Comparison of ENCODE assay signal across 33 cellular contexts in genomic region chr12:18888062-18888461, GRCh38.
DNase-seq lines count a peak whose midpoint lies in the region; ATAC-seq, FAIRE-seq and TF ChIP-seq lines count a peak whose summit lies in the region.
"Had no signal": no experiment of that assay in that cellular context is flagged by ENCODE, and none has a peak within 500 bp of the region (broad histone marks: within the 10 kb centered on the region; RNA-seq: fewer than 3 reads in every experiment).

No MANE protein-coding gene starts in this region.

- H2BK20ac ChIP-seq in H1 (ENCODE audit: low read length) = no peak overlapping the region

- POLR2A ChIA-PET in H1 (lab: Charles Lee; ENCODE audit: partially characterized antibody) = no interaction called here
- POLR2A ChIA-PET in CD8-positive, alpha-beta memory T cell (lab: Charles Lee) = no interaction called here

- no peak overlapping the region for H4K5ac ChIP-seq in H1 (ENCODE audit: insufficient read length, low read depth, low read length)

- DNase-seq in Ammon's horn (ENCODE audit: low spot score) (peak; percentile 10), NCI-H2227 (lab: John Stamatoyannopoulos, UW; ENCODE audit: unreplicated experiment) (peak; percentile 73), H1 (ENCODE audit: low read depth in 1 of 2, low spot score in 2 of 2) (no peak), inferior parietal cortex (ENCODE audit: extremely low spot score) (no peak), hepatic stellate cell (ENCODE audit: low spot score) (no peak)
- DNase-seq in CD8-positive, alpha-beta memory T cell = no peak
- DNase-seq: ACHN; activated CD8-positive, alpha-beta T cell treated with anti-CD3 and anti-CD28 coated beads for 36 hours; activated naive CD4-positive, alpha-beta T cell treated with anti-CD3 and anti-CD28 coated beads, Interleukin-2, amount 50 U/mL, for 16 hours; amygdala; Calu3; caudate nucleus; DMS79 treated with DMSO at 0.1 percent for 48 hours; mammary epithelial cell; MV-4-11; NCI-H1694 treated with DMSO at 0.1 percent for 48 hours; NCI-H526; posterior cingulate gyrus; sigmoid colon; stimulated activated CD4-positive, alpha-beta T cell treated with anti-CD3 and anti-CD28 coated beads, Interleukin-4, amount 100 ng/mL, for 24 hours; substantia nigra; T-helper 1 cell; upper lobe of left lung had no signal

- H3K4ac ChIP-seq in H1 (replicated peaks; ENCODE audit: insufficient read length, low read depth, low read length) = no peak overlapping the region

- H3K36me3 ChIP-seq in H1 (ENCODE audit: control insufficient read depth in 2 of 4, insufficient read depth in 4 of 4, low read length in 3 of 4) (no peaks in the 10 kb centered on the region; a peak in 1 of 8 replicates), iPS-20b (ENCODE audit: insufficient read depth, low read depth, low read length) (no peaks in the 10 kb centered on the region)
- H3K36me3 ChIP-seq in CD8-positive, alpha-beta memory T cell (ENCODE audit: insufficient read depth, low read length) = no peaks in the 10 kb centered on the region
- H3K36me3 ChIP-seq: BLaER1 treated with 17β-estradiol and CSF1 and Interleukin-3, amounts not matched to agents 10 nM and 100 nM; sigmoid colon; upper lobe of left lung had no signal

- H3K9me3 ChIP-seq in H1 (ENCODE audit: insufficient read depth in 2 of 2, low read depth in 1 of 2, low read length in 1 of 2) = peaks cover 0 to 3% of the 10 kb centered on the region in 2 experiments; a peak in 2 of 4 replicates
- no peaks in the 10 kb centered on the region for H3K9me3 ChIP-seq in iPS-20b (ENCODE audit: insufficient read depth, low read depth, low read length)
- no peaks in the 10 kb centered on the region for H3K9me3 ChIP-seq in CD8-positive, alpha-beta memory T cell (ENCODE audit: low read length)
- H3K9me3 ChIP-seq: upper lobe of left lung had no signal

- H3K27me3 Mint-ChIP-seq in CD8-positive, alpha-beta memory T cell = no peaks in the 10 kb centered on the region
- H3K27me3 Mint-ChIP-seq: stimulated activated memory B cell treated with anti-CD40 and anti-IgM and Interleukin-4, amounts not matched to agents 10 μg/mL and 1 μg/mL and 100 μg/mL, for 72 hours had no signal

- peak overlapping the region in 1 of 2 experiments; percentile 8; a peak in 2 of 4 replicates for H3K4me2 ChIP-seq in H1 (ENCODE audit: insufficient read depth in 1 of 2, low read depth in 2 of 2, low read length in 2 of 2)
- H3K4me2 ChIP-seq: BLaER1 treated with 17β-estradiol and CSF1 and Interleukin-3, amounts not matched to agents 10 nM and 100 nM had no signal

- no peak overlapping the region for H3K27ac ChIP-seq in H1 (ENCODE audit: low read depth, low read length)
- peak overlapping the region; percentile 26 for H3K27ac ChIP-seq in iPS-20b (ENCODE audit: low read length)
- no peak overlapping the region for H3K27ac ChIP-seq in CD8-positive, alpha-beta memory T cell (ENCODE audit: low read depth, low read length)
- H3K27ac ChIP-seq: BLaER1 treated with 17β-estradiol and CSF1 and Interleukin-3, amounts not matched to agents 10 nM and 100 nM; upper lobe of left lung had no signal

- TF ChIP-seq RAD21 in H1 (IDR thresholded peaks at IDR 0.05 in 1 of 2, conservative IDR thresholded peaks at IDR 0.05 in 1 of 2; ENCODE audit: low read depth in 2 of 2, low read length in 2 of 2) = peak in 1 of 2 experiments; percentile 39; a peak in 2 of 4 replicates

- no peak overlapping the region for H3K56ac ChIP-seq in H1 (replicated peaks; ENCODE audit: insufficient read length, low read depth, low read length)

- H3K36me3 Mint-ChIP-seq in CD8-positive, alpha-beta memory T cell = no peaks in the 10 kb centered on the region
- H3K36me3 Mint-ChIP-seq: stimulated activated memory B cell treated with anti-CD40 and anti-IgM and Interleukin-4, amounts not matched to agents 10 μg/mL and 1 μg/mL and 100 μg/mL, for 72 hours had no signal

- no peak for TF ChIP-seq POLR2A in H1 (IDR thresholded peaks at IDR 0.05; ENCODE audit: control extremely low read depth in 1 of 2, low read depth in 2 of 2, low read length in 2 of 2)

- no peak overlapping the region for H2BK5ac ChIP-seq in H1 (ENCODE audit: low read depth, low read length)

- no peak overlapping the region for H2BK12ac ChIP-seq in H1 (ENCODE audit: low read depth, low read length)

- no peaks in the 10 kb centered on the region for H4K20me1 ChIP-seq in H1 (replicated peaks in 1 of 2; ENCODE audit: control insufficient read depth in 1 of 2, insufficient read depth in 2 of 2, low read length in 2 of 2)
- H4K20me1 ChIP-seq: BLaER1 treated with 17β-estradiol and CSF1 and Interleukin-3, amounts not matched to agents 10 nM and 100 nM had no signal

- H3K27ac Mint-ChIP-seq in CD8-positive, alpha-beta memory T cell = no peak overlapping the region
- H3K27ac Mint-ChIP-seq: activated CD8-positive, alpha-beta T cell treated with anti-CD3 and anti-CD28 coated beads for 36 hours; activated T-helper 17 cell treated with anti-CD3 and anti-CD28 coated beads, Interleukin-2, amount 50 U/mL, for 72 hours; endodermal cell; stimulated activated memory B cell treated with anti-CD40 and anti-IgM and Interleukin-4, amounts not matched to agents 10 μg/mL and 1 μg/mL and 100 μg/mL, for 72 hours had no signal

- no peaks in the 10 kb centered on the region for H3K23me2 ChIP-seq in H1 (ENCODE audit: low read depth, low read length)

- CTCF ChIA-PET in H1 (lab: Charles Lee; ENCODE audit: partially characterized antibody) = interaction anchor here (0.7 to 3.3 kb wide), 4 partner anchors 14 to 298 kb away, joined by 3 to 12 read pairs (median 5); no protein-coding TSS in a partner anchor
- CTCF ChIA-PET in CD8-positive, alpha-beta memory T cell (lab: Charles Lee) = no interaction called here

- no peaks in the 10 kb centered on the region for H3K79me1 ChIP-seq in H1 (ENCODE audit: low read depth, low read length)

- H3K4me3 ChIP-seq in H1 (ENCODE audit: extremely low read depth in 1 of 4, insufficient read depth in 2 of 4, low read depth in 3 of 4, low read length in 4 of 4) = no peak overlapping the region
- no peak overlapping the region; the same call in 1 of the 2 replicates for H3K4me3 ChIP-seq in iPS-20b (ENCODE audit: low read length)
- no peak overlapping the region for H3K4me3 ChIP-seq in CD8-positive, alpha-beta memory T cell (ENCODE audit: low read length)
- H3K4me3 ChIP-seq: BLaER1 treated with 17β-estradiol and CSF1 and Interleukin-3, amounts not matched to agents 10 nM and 100 nM; sigmoid colon; upper lobe of left lung had no signal

- H3K14ac ChIP-seq in H1 (ENCODE audit: insufficient read length) = no peak overlapping the region

- no peak overlapping the region for H4K8ac ChIP-seq in H1 (ENCODE audit: extremely low read depth, insufficient read depth, low read length)

- H3K4me1 ChIP-seq in H1 (replicated peaks in 1 of 4; ENCODE audit: control insufficient read depth in 3 of 4, insufficient read depth in 4 of 4, low read length in 3 of 4) (peaks cover 0 to 9% (median 4%) of the 10 kb centered on the region in 4 experiments; a peak in 5 of 7 replicates), iPS-20b (ENCODE audit: insufficient read depth, low read length) (peaks cover 20% of the 10 kb centered on the region; the same call in 1 of the 2 replicates)
- no peaks in the 10 kb centered on the region for H3K4me1 ChIP-seq in CD8-positive, alpha-beta memory T cell (ENCODE audit: insufficient read depth, low read length)
- H3K4me1 ChIP-seq: sigmoid colon, upper lobe of left lung had no signal

- no peak overlapping the region for H4K91ac ChIP-seq in H1 (replicated peaks; ENCODE audit: insufficient read length, low read length)

- H2AK5ac ChIP-seq in H1 (ENCODE audit: low read depth, low read length) = no peak overlapping the region

- no peak overlapping the region for H3K23ac ChIP-seq in H1 (ENCODE audit: insufficient read length)

- no peak overlapping the region for H2BK120ac ChIP-seq in H1 (replicated peaks; ENCODE audit: low read depth, low read length)

- H3K27me3 ChIP-seq in H1 (replicated peaks in 1 of 4; ENCODE audit: control insufficient read depth in 3 of 4, extremely low read depth in 1 of 4, insufficient read depth in 3 of 4, low read length in 3 of 4) (no peaks in the 10 kb centered on the region), iPS-20b (ENCODE audit: insufficient read depth, low read length) (no peaks in the 10 kb centered on the region)
- no peaks in the 10 kb centered on the region for H3K27me3 ChIP-seq in CD8-positive, alpha-beta memory T cell (ENCODE audit: insufficient read depth, low read length, poor library complexity, severe bottlenecking)
- H3K27me3 ChIP-seq: BLaER1 treated with 17β-estradiol and CSF1 and Interleukin-3, amounts not matched to agents 10 nM and 100 nM; sigmoid colon; upper lobe of left lung had no signal

- ATAC-seq in GM21619 (IDR thresholded peaks at IDR 0.05; ENCODE audit: unreplicated experiment) = no peak
- ATAC-seq: activated CD8-positive, alpha-beta T cell treated with anti-CD3 and anti-CD28 coated beads for 36 hours; activated T-helper 17 cell treated with anti-CD3 and anti-CD28 coated beads, Interleukin-2, amount 50 U/mL, for 72 hours; esophagus mucosa; stimulated activated memory B cell treated with anti-CD40 and anti-IgM and Interleukin-4, amounts not matched to agents 10 μg/mL and 1 μg/mL and 100 μg/mL, for 72 hours had no signal

- 18% methylated on average over 2 of the region's 2 CpGs; no CpG with 5 or more reads in 1 of the 2 experiments for WGBS in H1 (ENCODE audit: extremely low coverage in 1 of 2, insufficient coverage in 1 of 2, insufficient read length in 1 of 2, insufficient replicate concordance in 2 of 2, low coverage in 1 of 2, low lambda C conversion rate in 2 of 2, missing lambda C conversion rate in 1 of 2), 2 experiments

- TF ChIP-seq CTCF in H1 (IDR thresholded peaks at IDR 0.05; ENCODE audit: control extremely low read depth in 1 of 3, insufficient read depth in 1 of 3, low read depth in 1 of 3, low read length in 3 of 3) = no peak

- no peaks in the 10 kb centered on the region for H3K9me3 Mint-ChIP-seq in CD8-positive, alpha-beta memory T cell
- H3K9me3 Mint-ChIP-seq: activated T-helper 17 cell treated with anti-CD3 and anti-CD28 coated beads, Interleukin-2, amount 50 U/mL, for 72 hours had no signal

- H3K18ac ChIP-seq in H1 (ENCODE audit: extremely low read depth, low read length) = no peak overlapping the region

- H2AFZ ChIP-seq in H1 (ENCODE audit: low read length) = no peak overlapping the region

- no peak overlapping the region for H3K4me3 Mint-ChIP-seq in CD8-positive, alpha-beta memory T cell
- H3K4me3 Mint-ChIP-seq: activated CD8-positive, alpha-beta T cell treated with anti-CD3 and anti-CD28 coated beads for 36 hours; activated T-helper 17 cell treated with anti-CD3 and anti-CD28 coated beads, Interleukin-2, amount 50 U/mL, for 72 hours; endodermal cell; neural crest cell; stimulated activated memory B cell treated with anti-CD40 and anti-IgM and Interleukin-4, amounts not matched to agents 10 μg/mL and 1 μg/mL and 100 μg/mL, for 72 hours had no signal

- H2BK15ac ChIP-seq in H1 (ENCODE audit: low read length) = no peak overlapping the region

- H3K9ac ChIP-seq in H1 (replicated peaks in 1 of 4; ENCODE audit: extremely low read depth in 1 of 4, low read depth in 3 of 4, low read length in 3 of 4) (no peak overlapping the region), iPS-20b (ENCODE audit: low read depth, low read length) (peak overlapping the region; percentile 39; the same call in 1 of the 2 replicates)
- H3K9ac ChIP-seq: BLaER1 treated with 17β-estradiol and CSF1 and Interleukin-3, amounts not matched to agents 10 nM and 100 nM had no signal

- peak; percentile 32 for FAIRE-seq in H1 (lab: Jason Lieb, UNC)
- FAIRE-seq: frontal cortex, TTC549 had no signal

- H3K79me2 ChIP-seq in H1 (ENCODE audit: control insufficient read depth in 1 of 2, insufficient read depth in 2 of 2, low read length in 2 of 2) = no peaks in the 10 kb centered on the region

- H3K4me1 Mint-ChIP-seq in CD8-positive, alpha-beta memory T cell = no peaks in the 10 kb centered on the region
- H3K4me1 Mint-ChIP-seq: activated T-helper 17 cell treated with anti-CD3 and anti-CD28 coated beads, Interleukin-2, amount 50 U/mL, for 72 hours; stimulated activated memory B cell treated with anti-CD40 and anti-IgM and Interleukin-4, amounts not matched to agents 10 μg/mL and 1 μg/mL and 100 μg/mL, for 72 hours had no signal

- TF ChIP-seq EP300 in H1 (IDR thresholded peaks at IDR 0.05; ENCODE audit: borderline replicate concordance in 1 of 2, low read depth in 2 of 2, low read length in 2 of 2) = no peak

Comparison
In these comparisons a context has a peak if more than half of its experiments do, and no peak if none do; other contexts are left out.
1. DNase-seq: peak in Ammon's horn (single experiment) and NCI-H2227 (single experiment); none in H1 (0 of 2), inferior parietal cortex (single experiment), hepatic stellate cell (single experiment) and CD8-positive, alpha-beta memory T cell (0 of 5).